ENCODE assay signal across 32 cellular contexts in genomic region chr12:130666645-130667044, GRCh38. TPM values are rescaled to one million over a fixed set of nuclear protein-coding genes. Genes with fewer than 3 reads are reported as not detected.
"Had no signal": no experiment of that assay in that cellular context is flagged by ENCODE, and none has a peak within 500 bp of the region (broad histone marks: within the 10 kb centered on the region; RNA-seq: fewer than 3 reads in every experiment).

No MANE protein-coding gene starts in this region.

- ATAC-seq: naive thymus-derived CD8-positive, alpha-beta T cell; natural killer cell treated with Interleukin-12 subunit alpha and Interleukin-12 subunit beta and Interleukin-15 and Interleukin-18, amount 100 ng/mL, for 72 hours; psoas muscle; sciatic nerve; stimulated activated memory B cell treated with anti-CD40 and anti-IgM and Interleukin-4, amounts not matched to agents 10 μg/mL and 1 μg/mL and 100 μg/mL, for 72 hours; stimulated activated naive CD8-positive, alpha-beta T cell treated with anti-CD3 and anti-CD28 coated beads, Interleukin-15, amount 100 ng/mL, for 72 hours; stimulated activated naive CD8-positive, alpha-beta T cell treated with anti-CD3 and anti-CD28 coated beads, Interleukin-15, Interleukin-2, amounts not matched to agents 100 U/mL and 50 U/mL, for 24 hours had no signal

- H3K4me2 ChIP-seq: smooth muscle cell had no signal

- H3K36me3 Mint-ChIP-seq: naive B cell; natural killer cell treated with Interleukin-12 subunit alpha and Interleukin-12 subunit beta and Interleukin-15 and Interleukin-18, amount 100 ng/mL, for 72 hours; stimulated activated memory B cell treated with anti-CD40 and anti-IgM and Interleukin-4, amounts not matched to agents 10 μg/mL and 1 μg/mL and 100 μg/mL, for 72 hours had no signal

- H3K27me3 ChIP-seq: neutrophil, ovary, suprapubic skin, testis, tibial artery, transverse colon, upper lobe of left lung, vagina had no signal

- H3K36me3 ChIP-seq: neutrophil, ovary, spleen, suprapubic skin, tibial artery, transverse colon, upper lobe of left lung, vagina had no signal

- H3K9ac ChIP-seq: parathyroid adenoma had no signal

- H3K9me3 ChIP-seq: neutrophil, ovary, psoas muscle, suprapubic skin, testis, tibial artery, transverse colon, vagina had no signal

- H3K27ac ChIP-seq: neutrophil, ovary, parathyroid adenoma, psoas muscle, skin epidermis, spleen, suprapubic skin, testis, tibial artery, transverse colon, upper lobe of left lung, vagina had no signal

- H3K4me1 ChIP-seq: parathyroid adenoma, psoas muscle, spleen, suprapubic skin, testis, tibial artery, transverse colon, upper lobe of left lung, vagina had no signal

- FAIRE-seq: urothelium cell line had no signal

- H3K27me3 Mint-ChIP-seq: naive B cell; stimulated activated memory B cell treated with anti-CD40 and anti-IgM and Interleukin-4, amounts not matched to agents 10 μg/mL and 1 μg/mL and 100 μg/mL, for 72 hours had no signal

- H3K27ac Mint-ChIP-seq: naive B cell; naive thymus-derived CD8-positive, alpha-beta T cell; natural killer cell treated with Interleukin-12 subunit alpha and Interleukin-12 subunit beta and Interleukin-15 and Interleukin-18, amount 100 ng/mL, for 72 hours; nephron progenitor cell; stimulated activated memory B cell treated with anti-CD40 and anti-IgM and Interleukin-4, amounts not matched to agents 10 μg/mL and 1 μg/mL and 100 μg/mL, for 72 hours; stimulated activated naive CD8-positive, alpha-beta T cell treated with anti-CD3 and anti-CD28 coated beads, Interleukin-15, amount 100 ng/mL, for 72 hours had no signal

- DNase-seq: naive B cell; naive thymus-derived CD8-positive, alpha-beta T cell; nephron progenitor cell; nucleus accumbens; ovary; psoas muscle; right cardiac atrium; spleen; stimulated activated CD4-positive, alpha-beta T cell treated with anti-CD3 and anti-CD28 coated beads, Interleukin-12 subunit alpha, Interleukin-12 subunit beta, amount 100 ng/mL, for 4 hours; stimulated activated CD4-positive, alpha-beta T cell treated with anti-CD3 and anti-CD28 coated beads, Interleukin-1b, Interleukin-23, amount 100 ng/mL, for 48 hours; stimulated activated CD4-positive, alpha-beta T cell treated with anti-CD3 and anti-CD28 coated beads, Interleukin-4, amount 100 ng/mL, for 1 hour; stimulated activated CD4-positive, alpha-beta T cell treated with anti-CD3 and anti-CD28 coated beads, Interleukin-4, amount 100 ng/mL, for 4 hours; stimulated activated CD8-positive, alpha-beta memory T cell treated with anti-CD3 and anti-CD28 coated beads, Interleukin-4, amount 100 ng/mL, for 48 hours; stimulated activated naive CD4-positive, alpha-beta T cell; stimulated activated naive CD8-positive, alpha-beta T cell treated with anti-CD3 and anti-CD28 coated beads, Interleukin-15, amount 100 ng/mL, for 72 hours; stimulated activated naive CD8-positive, alpha-beta T cell treated with anti-CD3 and anti-CD28 coated beads, Interleukin-15, Interleukin-2, amounts not matched to agents 100 U/mL and 50 U/mL, for 24 hours; substantia nigra; testis; tibial artery; transverse colon; upper lobe of left lung had no signal

- H2AFZ ChIP-seq: parathyroid adenoma had no signal

- H3K4me3 Mint-ChIP-seq: naive B cell; naive thymus-derived CD8-positive, alpha-beta T cell; natural killer cell treated with Interleukin-12 subunit alpha and Interleukin-12 subunit beta and Interleukin-15 and Interleukin-18, amount 100 ng/mL, for 72 hours; nephron progenitor cell; neural crest cell; stimulated activated memory B cell treated with anti-CD40 and anti-IgM and Interleukin-4, amounts not matched to agents 10 μg/mL and 1 μg/mL and 100 μg/mL, for 72 hours; stimulated activated naive CD8-positive, alpha-beta T cell treated with anti-CD3 and anti-CD28 coated beads, Interleukin-15, amount 100 ng/mL, for 72 hours had no signal

- H3K4me3 ChIP-seq: ovary, psoas muscle, skin epidermis, smooth muscle cell, spleen, suprapubic skin, testis, tibial artery, transverse colon, upper lobe of left lung, vagina had no signal

- H3K4me1 Mint-ChIP-seq: naive B cell; naive thymus-derived CD8-positive, alpha-beta T cell; stimulated activated memory B cell treated with anti-CD40 and anti-IgM and Interleukin-4, amounts not matched to agents 10 μg/mL and 1 μg/mL and 100 μg/mL, for 72 hours; stimulated activated naive CD8-positive, alpha-beta T cell treated with anti-CD3 and anti-CD28 coated beads, Interleukin-15, amount 100 ng/mL, for 72 hours had no signal

- H3K9me3 Mint-ChIP-seq: natural killer cell treated with Interleukin-12 subunit alpha and Interleukin-12 subunit beta and Interleukin-15 and Interleukin-18, amount 100 ng/mL, for 72 hours had no signal

RNA-seq across cellular contexts. Expression of gene RIMBP2, which starts 49.5 kb away (rescaled TPM):
- total RNA-seq: naive thymus-derived CD8-positive, alpha-beta T cell; natural killer cell treated with Interleukin-12 subunit alpha and Interleukin-12 subunit beta and Interleukin-15 and Interleukin-18, amount 100 ng/mL, for 72 hours had no signal
- polyA plus RNA-seq: naive thymus-derived CD8-positive, alpha-beta T cell; smooth muscle cell had no signal
